ENCODE assay signal across 23 cellular contexts in genomic region chr6:15290962-15291704, GRCh38. TPM values are rescaled to one million over a fixed set of nuclear protein-coding genes. Genes with fewer than 3 reads are reported as not detected.
DNase-seq lines count a peak whose midpoint lies in the region; ATAC-seq and TF ChIP-seq lines count a peak whose summit lies in the region.
"Had no signal": no experiment of that assay in that cellular context is flagged by ENCODE, and none has a peak within 500 bp of the region (broad histone marks: within the 10 kb centered on the region; RNA-seq: fewer than 3 reads in every experiment).

No MANE protein-coding gene starts in this region.

- peaks cover 100% of the 10 kb centered on the region for H3K4me1 ChIP-seq in GM23338 (ENCODE audit: insufficient read depth)
- H3K4me1 ChIP-seq: ascending aorta had no signal

- DNase-seq in CD14-positive monocyte (ENCODE audit: low spot score) (no peak), GM23338 (ENCODE audit: low spot score) (peak; percentile 48), natural killer cell (no peak), NCI-H2227 treated with DMSO at 0.1 percent for 48 hours (lab: John Stamatoyannopoulos, UW) (no peak), RPMI8226 (no peak)
- no peak for DNase-seq in activated T-helper 1 cell treated with anti-CD3 and anti-CD28 coated beads, Interleukin-12 subunit alpha, Interleukin-12 subunit beta, Interleukin-2, Interleukin-4 antibody, amounts not matched to agents 30 ng/mL and 10 ng/mL and 1 ng/mL, durations not matched to agents 14 hours and 24 hours and 36 hours (ENCODE audit: low spot score)
- DNase-seq: activated CD4-positive, alpha-beta T cell treated with anti-CD3 and anti-CD28 coated beads for 4 hours; activated naive CD4-positive, alpha-beta T cell; activated T-cell treated with anti-CD3 and anti-CD28 coated beads for 4 hours; central memory CD4-positive, alpha-beta T cell; DMS79; Kasumi-1; left cardiac atrium; midbrain; NCI-H187 treated with DMSO at 0.1 percent for 48 hours; NCI-H226; SIG-M5; small intestine; stomach had no signal

- H3F3A ChIP-seq in GM23338 (replicated peaks; ENCODE audit: low read depth): peaks cover 70% of the 10 kb centered on the region

- peak overlapping the region in 4 of 7 donors; percentile 35 to 53 (median 42) for H3K27ac Mint-ChIP-seq in CD14-positive monocyte
- H3K27ac Mint-ChIP-seq in GM23338: peak overlapping the region; percentile 4; the same call in 1 of the 2 replicates
- H3K27ac Mint-ChIP-seq in activated T-helper 1 cell treated with anti-CD3 and anti-CD28 coated beads, Interleukin-12 subunit alpha, Interleukin-12 subunit beta, Interleukin-2, Interleukin-4 antibody, amounts not matched to agents 30 ng/mL and 10 ng/mL and 1 ng/mL, durations not matched to agents 14 hours and 24 hours and 36 hours: peak overlapping the region; percentile 37
- H3K27ac Mint-ChIP-seq in natural killer cell: peak overlapping the region; percentile 80 to 94

- ATAC-seq in GM23338 (peak; percentile 52), natural killer cell (peak; percentile 59 to 62 (median 61)), HG02642 (IDR thresholded peaks at IDR 0.05; ENCODE audit: poor library complexity, unreplicated experiment) (no peak), HG02571 (IDR thresholded peaks at IDR 0.05; ENCODE audit: unreplicated experiment) (no peak)
- ATAC-seq: left cardiac atrium had no signal

- H3K4me1 Mint-ChIP-seq in CD14-positive monocyte: peaks cover 73% of the 10 kb centered on the region
- peaks cover 67% of the 10 kb centered on the region for H3K4me1 Mint-ChIP-seq in GM23338
- H3K4me1 Mint-ChIP-seq in activated T-helper 1 cell treated with anti-CD3 and anti-CD28 coated beads, Interleukin-12 subunit alpha, Interleukin-12 subunit beta, Interleukin-2, Interleukin-4 antibody, amounts not matched to agents 30 ng/mL and 10 ng/mL and 1 ng/mL, durations not matched to agents 14 hours and 24 hours and 36 hours (ENCODE audit: low read depth): peaks cover 77% of the 10 kb centered on the region
- peaks cover 72% of the 10 kb centered on the region in 2 donors for H3K4me1 Mint-ChIP-seq in natural killer cell

- H3K4me3 Mint-ChIP-seq in CD14-positive monocyte (no peak overlapping the region), GM23338 (no peak overlapping the region), natural killer cell (no peak overlapping the region)
- H3K4me3 Mint-ChIP-seq in activated T-helper 1 cell treated with anti-CD3 and anti-CD28 coated beads, Interleukin-12 subunit alpha, Interleukin-12 subunit beta, Interleukin-2, Interleukin-4 antibody, amounts not matched to agents 30 ng/mL and 10 ng/mL and 1 ng/mL, durations not matched to agents 14 hours and 24 hours and 36 hours: no peak overlapping the region

- peaks cover 44 to 49% of the 10 kb centered on the region in 2 donors for H3K36me3 Mint-ChIP-seq in CD14-positive monocyte
- H3K36me3 Mint-ChIP-seq in GM23338 (ENCODE audit: low read depth): peaks cover 44% of the 10 kb centered on the region
- H3K36me3 Mint-ChIP-seq in activated T-helper 1 cell treated with anti-CD3 and anti-CD28 coated beads, Interleukin-12 subunit alpha, Interleukin-12 subunit beta, Interleukin-2, Interleukin-4 antibody, amounts not matched to agents 30 ng/mL and 10 ng/mL and 1 ng/mL, durations not matched to agents 14 hours and 24 hours and 36 hours (ENCODE audit: low read depth): peaks cover 38% of the 10 kb centered on the region
- no peaks in the 10 kb centered on the region for H3K36me3 Mint-ChIP-seq in natural killer cell

- no peaks in the 10 kb centered on the region for H3K9me3 Mint-ChIP-seq in CD14-positive monocyte
- H3K9me3 Mint-ChIP-seq in GM23338: no peaks in the 10 kb centered on the region; the same call in 2 of the 3 replicates
- H3K9me3 Mint-ChIP-seq in activated T-helper 1 cell treated with anti-CD3 and anti-CD28 coated beads, Interleukin-12 subunit alpha, Interleukin-12 subunit beta, Interleukin-2, Interleukin-4 antibody, amounts not matched to agents 30 ng/mL and 10 ng/mL and 1 ng/mL, durations not matched to agents 14 hours and 24 hours and 36 hours: no peaks in the 10 kb centered on the region
- no peaks in the 10 kb centered on the region for H3K9me3 Mint-ChIP-seq in natural killer cell

- H3K27me3 ChIP-seq in GM23338 (ENCODE audit: insufficient read depth): no peaks in the 10 kb centered on the region
- H3K27me3 ChIP-seq: ascending aorta, stomach, tibial nerve had no signal

- peaks cover 100% of the 10 kb centered on the region for H4K20me1 ChIP-seq in GM23338 (replicated peaks; ENCODE audit: insufficient read depth)

- H3K4me3 ChIP-seq in GM23338: no peak overlapping the region
- H3K4me3 ChIP-seq: ascending aorta, stomach, tibial nerve had no signal

- H3K79me2 ChIP-seq in GM23338 (replicated peaks; ENCODE audit: insufficient read depth): peaks cover 100% of the 10 kb centered on the region

- intact Hi-C loops in CD14-positive monocyte (cut with micrococcal nuclease) (no loop called here), natural killer cell (cut with micrococcal nuclease) (no loop called here)
- intact Hi-C loops in activated T-helper 1 cell treated with anti-CD3 and anti-CD28 coated beads, Interleukin-12 subunit alpha, Interleukin-12 subunit beta, Interleukin-2, Interleukin-4 antibody, amounts not matched to agents 30 ng/mL and 10 ng/mL and 1 ng/mL, durations not matched to agents 14 hours and 24 hours and 36 hours (cut with micrococcal nuclease): no loop called here

- H2AFZ ChIP-seq in GM23338: no peak overlapping the region

- H3K27ac ChIP-seq in GM23338 (ENCODE audit: low read depth): no peak overlapping the region; the same call in 1 of the 2 replicates
- H3K27ac ChIP-seq: ascending aorta, stomach, tibial nerve had no signal

- H3K9me2 ChIP-seq in GM23338 (ENCODE audit: insufficient read depth): no peaks in the 10 kb centered on the region

- peaks cover 10% of the 10 kb centered on the region; the same call in 1 of the 2 replicates for H3K36me3 ChIP-seq in GM23338 (ENCODE audit: insufficient read depth)
- H3K36me3 ChIP-seq: ascending aorta, stomach, tibial nerve had no signal

- TF ChIP-seq CTCF in CD14-positive monocyte (IDR thresholded peaks at IDR 0.05) (no peak), GM23338 (conservative IDR thresholded peaks at IDR 0.05; ENCODE audit: low read depth in 2 of 2) (no peak), natural killer cell (IDR thresholded peaks at IDR 0.05) (no peak)

- H3K27me3 Mint-ChIP-seq in CD14-positive monocyte (ENCODE audit: low read depth in 3 of 3) (peaks cover 0 to 4% (median 0%) of the 10 kb centered on the region in 3 donors), GM23338 (ENCODE audit: insufficient read depth, low read depth, poor library complexity) (peaks cover 22% of the 10 kb centered on the region), natural killer cell (ENCODE audit: low read depth in 2 of 2) (no peaks in the 10 kb centered on the region)
- H3K27me3 Mint-ChIP-seq in activated T-helper 1 cell treated with anti-CD3 and anti-CD28 coated beads, Interleukin-12 subunit alpha, Interleukin-12 subunit beta, Interleukin-2, Interleukin-4 antibody, amounts not matched to agents 30 ng/mL and 10 ng/mL and 1 ng/mL, durations not matched to agents 14 hours and 24 hours and 36 hours (ENCODE audit: insufficient read depth): peaks cover 2% of the 10 kb centered on the region

- no peak overlapping the region for H3K4me2 ChIP-seq in GM23338

TF ChIP-seq in GM23338, 12 proteins besides CTCF, POLR2A, EP300 and RAD21:
- TF ChIP-seq, protein P1, sequence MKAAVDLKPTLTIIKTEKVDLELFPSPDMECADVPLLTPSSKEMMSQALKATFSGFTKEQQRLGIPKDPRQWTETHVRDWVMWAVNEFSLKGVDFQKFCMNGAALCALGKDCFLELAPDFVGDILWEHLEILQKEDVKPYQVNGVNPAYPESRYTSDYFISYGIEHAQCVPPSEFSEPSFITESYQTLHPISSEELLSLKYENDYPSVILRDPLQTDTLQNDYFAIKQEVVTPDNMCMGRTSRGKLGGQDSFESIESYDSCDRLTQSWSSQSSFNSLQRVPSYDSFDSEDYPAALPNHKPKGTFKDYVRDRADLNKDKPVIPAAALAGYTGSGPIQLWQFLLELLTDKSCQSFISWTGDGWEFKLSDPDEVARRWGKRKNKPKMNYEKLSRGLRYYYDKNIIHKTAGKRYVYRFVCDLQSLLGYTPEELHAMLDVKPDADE (IDR thresholded peaks at IDR 0.05): no peak
- no peak for TF ChIP-seq EZH2 (IDR thresholded peaks at IDR 0.05; ENCODE audit: low read depth, unreplicated experiment)
- TF ChIP-seq JUNB (IDR thresholded peaks at IDR 0.05; ENCODE audit: unreplicated experiment): no peak
- no peak for TF ChIP-seq ZNF331 (CRISPR knock-in tag; IDR thresholded peaks at IDR 0.05; ENCODE audit: low read depth)
- TF ChIP-seq ZNF114 (CRISPR knock-in tag; IDR thresholded peaks at IDR 0.05): no peak

RNA-seq across cellular contexts. Expression of gene JARID2, which starts 45.3 kb away (rescaled TPM):
- polyA plus RNA-seq in CD14-positive monocyte: 10 to 100 TPM in 1 of 2 donors, 1 to 10 TPM in 1; 6.8 to 12.5 TPM
- total RNA-seq in GM23338 (2014; rRNA removed; shearing (Covaris generic)): 177 and 196 TPM in 2 replicates
- polyA plus RNA-seq in GM23338 (2016; fragmentation: Nextera tagmentation; extraction: Ambion mirVana): 87.6 and 92.8 TPM in 2 replicates
- 60.5 and 62.5 TPM in 2 replicates for total RNA-seq in activated T-helper 1 cell treated with anti-CD3 and anti-CD28 coated beads, Interleukin-12 subunit alpha, Interleukin-12 subunit beta, Interleukin-2, Interleukin-4 antibody, amounts not matched to agents 30 ng/mL and 10 ng/mL and 1 ng/mL, durations not matched to agents 14 hours and 24 hours and 36 hours
- 10 to 100 TPM; 49.9 to 60.9 (median 60.5) TPM for total RNA-seq in natural killer cell

Comparison
In these comparisons a context has a peak if more than half of its experiments do, and no peak if none do; other contexts are left out.
1. H3K27ac Mint-ChIP-seq: peak in every context shown above with its lines; median percentile 87 in natural killer cell; 42 in CD14-positive monocyte; 37 in activated T-helper 1 cell treated with anti-CD3 and anti-CD28 coated beads, Interleukin-12 subunit alpha, Interleukin-12 subunit beta, Interleukin-2, Interleukin-4 antibody, amounts not matched to agents 30 ng/mL and 10 ng/mL and 1 ng/mL, durations not matched to agents 14 hours and 24 hours and 36 hours; 4 in GM23338.
2. ATAC-seq: peak in GM23338 (single experiment) and natural killer cell (3 of 3); none in HG02642 (single experiment) and HG02571 (single experiment).